8 cellular contexts compared by ENCODE assay signal in genomic region chr7:2680792-2681490, GRCh38. TPM values are rescaled to one million over a fixed set of nuclear protein-coding genes. Genes with fewer than 3 reads are reported as not detected.
A peak's percentile ranks its signal among the peaks of the same experiment; 100 is the strongest.
DNase-seq lines count a peak whose midpoint lies in the region; ATAC-seq, FAIRE-seq and TF ChIP-seq lines count a peak whose summit lies in the region.

No MANE protein-coding gene starts in this region.

- H3K4me3 ChIP-seq in epithelial cell of proximal tubule (ENCODE audit: low read depth, low read length): no peak overlapping the region

- no peaks in the 10 kb centered on the region for H3K9me3 Mint-ChIP-seq in activated CD8-positive, alpha-beta memory T cell treated with anti-CD3 and anti-CD28 coated beads, Interleukin-2, amount 10 ng/mL, durations not matched to agents 7 days and 5 days (ENCODE audit: low read depth)

- H3K4me3 Mint-ChIP-seq in activated CD8-positive, alpha-beta memory T cell treated with anti-CD3 and anti-CD28 coated beads, Interleukin-2, amount 10 ng/mL, durations not matched to agents 7 days and 5 days: no peak overlapping the region

- H3K27me3 Mint-ChIP-seq in activated CD8-positive, alpha-beta memory T cell treated with anti-CD3 and anti-CD28 coated beads, Interleukin-2, amount 10 ng/mL, durations not matched to agents 7 days and 5 days: peaks cover 32% of the 10 kb centered on the region

- no peaks in the 10 kb centered on the region for H3K36me3 Mint-ChIP-seq in activated CD8-positive, alpha-beta memory T cell treated with anti-CD3 and anti-CD28 coated beads, Interleukin-2, amount 10 ng/mL, durations not matched to agents 7 days and 5 days

- DNase-seq in AG08396 (ENCODE audit: low spot score) (peak; percentile 92), GM19239 (ENCODE audit: insufficient read length, low spot score) (peak; percentile 79), NCI-H510A treated with DMSO at 0.1 percent for 48 hours (lab: John Stamatoyannopoulos, UW) (peak; percentile 60), epithelial cell of proximal tubule (ENCODE audit: low read depth) (no peak), midbrain (lab: John Stamatoyannopoulos, UW) (peak; percentile 80)
- peak; percentile 64 for DNase-seq in activated CD8-positive, alpha-beta memory T cell treated with anti-CD3 and anti-CD28 coated beads, Interleukin-2, amount 10 ng/mL, durations not matched to agents 7 days and 5 days
- peak; percentile 77 for DNase-seq in stimulated activated CD8-positive, alpha-beta memory T cell treated with anti-CD3 and anti-CD28 coated beads, Interleukin-4, amount 100 ng/mL, for 48 hours

- no peaks in the 10 kb centered on the region for H3K4me1 Mint-ChIP-seq in activated CD8-positive, alpha-beta memory T cell treated with anti-CD3 and anti-CD28 coated beads, Interleukin-2, amount 10 ng/mL, durations not matched to agents 7 days and 5 days

- peak; percentile 82 for TF ChIP-seq CTCF in epithelial cell of proximal tubule (conservative IDR thresholded peaks at IDR 0.05; ENCODE audit: low read depth, low read length)

- no peak overlapping the region for H3K27ac Mint-ChIP-seq in activated CD8-positive, alpha-beta memory T cell treated with anti-CD3 and anti-CD28 coated beads, Interleukin-2, amount 10 ng/mL, durations not matched to agents 7 days and 5 days

- peak; percentile 88 for FAIRE-seq in GM19239 (lab: Jason Lieb, UNC)

- CTCF ChIA-PET in activated CD8-positive, alpha-beta memory T cell treated with anti-CD3 and anti-CD28 coated beads, Interleukin-2, amount 10 ng/mL, durations not matched to agents 7 days and 5 days (lab: Charles Lee): interaction anchor here (1.2 to 4.0 kb wide), 11 partner anchors 9 to 211 kb away, joined by 3 to 41 read pairs (median 7); no protein-coding TSS in a partner anchor

- peak; percentile 60 for ATAC-seq in activated CD8-positive, alpha-beta memory T cell treated with anti-CD3 and anti-CD28 coated beads, Interleukin-2, amount 10 ng/mL, durations not matched to agents 7 days and 5 days
- no peak for ATAC-seq in GM18867 (IDR thresholded peaks at IDR 0.05; ENCODE audit: unreplicated experiment)

RNA-seq across cellular contexts. Expression of gene AMZ1, which starts 7.1 kb away (rescaled TPM):
- total RNA-seq in activated CD8-positive, alpha-beta memory T cell treated with anti-CD3 and anti-CD28 coated beads, Interleukin-2, amount 10 ng/mL, durations not matched to agents 7 days and 5 days: under 1 TPM; 0.29 to 0.40 TPM
- total RNA-seq in epithelial cell of proximal tubule: 0.22 and 0.29 TPM in 2 replicates

RNA-seq across cellular contexts. Expression of gene TTYH3, which starts 49.2 kb away (rescaled TPM):
- total RNA-seq in activated CD8-positive, alpha-beta memory T cell treated with anti-CD3 and anti-CD28 coated beads, Interleukin-2, amount 10 ng/mL, durations not matched to agents 7 days and 5 days: 10 to 100 TPM; 19.9 to 31.7 TPM
- total RNA-seq in epithelial cell of proximal tubule: 93.3 and 97.6 TPM in 2 replicates
